23 cellular contexts compared by ENCODE assay signal in genomic region chr13:42906257-42906656, GRCh38.
DNase-seq lines count a peak whose midpoint lies in the region; ATAC-seq and TF ChIP-seq lines count a peak whose summit lies in the region.
"Had no signal": no experiment of that assay in that cellular context is flagged by ENCODE, and none has a peak within 500 bp of the region (broad histone marks: within the 10 kb centered on the region; RNA-seq: fewer than 3 reads in every experiment).

No MANE protein-coding gene starts in this region.

- no peak for TF ChIP-seq CTCF in VCaP (conservative IDR thresholded peaks at IDR 0.05)

- peak overlapping the region; percentile 83 for H3K27ac ChIP-seq in VCaP
- H3K27ac ChIP-seq: BLaER1 treated with 17β-estradiol and CSF1 and Interleukin-3, amounts not matched to agents 10 nM and 100 nM; HL-60; SJCRH30 had no signal

- ATAC-seq in HG03460 (IDR thresholded peaks at IDR 0.05; ENCODE audit: unreplicated experiment), result no peak
- ATAC-seq: CD8-positive, alpha-beta T cell; HepG2; K562 had no signal

- DNase-seq in DMS79 treated with DMSO at 0.1 percent for 48 hours (lab: John Stamatoyannopoulos, UW) (peak; percentile 8), DMS79 (lab: John Stamatoyannopoulos, UW) (no peak), left kidney (ENCODE audit: low read depth, low spot score) (peak; percentile 60), cerebellar nuclear complex (lab: John Stamatoyannopoulos, UW) (no peak), GM03348 (ENCODE audit: low spot score) (no peak)
- no peak for DNase-seq in NK-92 treated with Interleukin-12 subunit alpha and Interleukin-12 subunit beta, amount 100 ng/mL, for 24 hours (lab: John Stamatoyannopoulos, UW)
- DNase-seq: 8988T; Calu3; CD8-positive, alpha-beta T cell; DMS153; H9; HFFc6; MG63; NCI-H1417 treated with DMSO at 0.1 percent for 48 hours; NCI-H187; OCI-M1; SJCRH30 had no signal

Comparison
In these comparisons a context has a peak if more than half of its experiments do, and no peak if none do; other contexts are left out.
1. DNase-seq: peak in DMS79 treated with DMSO at 0.1 percent for 48 hours (single experiment) and left kidney (single experiment); none in DMS79 (single experiment), NK-92 treated with Interleukin-12 subunit alpha and Interleukin-12 subunit beta, amount 100 ng/mL, for 24 hours (single experiment), cerebellar nuclear complex (0 of 2) and GM03348 (single experiment).